33 cellular contexts compared by ENCODE assay signal in genomic region chr2:130913891-130914290, GRCh38.
"Had no signal": no experiment of that assay in that cellular context is flagged by ENCODE, and none has a peak within 500 bp of the region (broad histone marks: within the 10 kb centered on the region; RNA-seq: fewer than 3 reads in every experiment).

No MANE protein-coding gene starts in this region.

- ATAC-seq: activated T-cell treated with anti-CD3 and anti-CD28 coated beads, Interleukin-2, amount 50 U/mL, for 72 hours; effector memory CD8-positive, alpha-beta T cell; gastrocnemius medialis; left cardiac atrium; naive thymus-derived CD8-positive, alpha-beta T cell; stimulated activated naive B cell treated with anti-CD40 and anti-IgM and Interleukin-4, amounts not matched to agents 10 μg/mL and 1 μg/mL and 100 μg/mL, for 72 hours; T-helper 17 cell; WTC11 had no signal

- H3K27ac ChIP-seq: adrenal gland, ascending aorta, cardiac muscle cell, gastrocnemius medialis, hepatocyte, neural progenitor cell, parathyroid adenoma, right atrium auricular region, stomach, tibial artery, uterus had no signal

- H3K27me3 ChIP-seq: ascending aorta, cardiac muscle cell, hepatocyte, neural progenitor cell, uterus had no signal

- H3K79me2 ChIP-seq: hepatocyte, parathyroid adenoma had no signal

- H3K27me3 Mint-ChIP-seq: brain had no signal

- H3K4me3 Mint-ChIP-seq: activated CD4-positive, alpha-beta T cell treated with anti-CD3 and anti-CD28 coated beads, Interleukin-2, amount 10 ng/mL, durations not matched to agents 7 days and 5 days; activated naive CD4-positive, alpha-beta T cell treated with anti-CD3 and anti-CD28 coated beads for 36 hours; activated naive CD8-positive, alpha-beta T cell treated with anti-CD3 and anti-CD28 coated beads for 36 hours; activated T-cell treated with anti-CD3 and anti-CD28 coated beads, Interleukin-2, amount 50 U/mL, for 72 hours; brain; effector memory CD8-positive, alpha-beta T cell; naive thymus-derived CD8-positive, alpha-beta T cell; neural progenitor cell; stimulated activated naive B cell treated with anti-CD40 and anti-IgM and Interleukin-4, amounts not matched to agents 10 μg/mL and 1 μg/mL and 100 μg/mL, for 72 hours; T-helper 17 cell; WTC11 had no signal

- DNase-seq: activated CD4-positive, alpha-beta T cell treated with anti-CD3 and anti-CD28 coated beads for 1 hour; activated CD4-positive, alpha-beta T cell treated with anti-CD3 and anti-CD28 coated beads, Interleukin-2, amount 10 ng/mL, durations not matched to agents 7 days and 5 days; activated effector memory CD4-positive, alpha-beta T cell treated with Interleukin-2 at 50 U/mL for 16 hours; activated naive CD4-positive, alpha-beta T cell treated with anti-CD3 and anti-CD28 coated beads for 36 hours; activated naive CD8-positive, alpha-beta T cell treated with anti-CD3 and anti-CD28 coated beads for 36 hours; activated T-cell treated with anti-CD3 and anti-CD28 coated beads for 4 hours; activated T-cell treated with anti-CD3 and anti-CD28 coated beads, Interleukin-2, amount 50 U/mL, for 72 hours; adrenal gland; cortex of kidney; effector memory CD8-positive, alpha-beta T cell; gastrocnemius medialis; glutamatergic neuron; islet precursor cell; left cardiac atrium; midbrain; naive thymus-derived CD8-positive, alpha-beta T cell; occipital lobe; stimulated activated CD4-positive, alpha-beta T cell treated with anti-CD3 and anti-CD28 coated beads, Interleukin-15, amount 100 ng/mL, for 24 hours; stimulated activated CD4-positive, alpha-beta T cell treated with anti-CD3 and anti-CD28 coated beads, Interleukin-2, amount 100 ng/mL, for 24 hours; stimulated activated naive B cell treated with anti-CD40 and anti-IgM and Interleukin-4, amounts not matched to agents 10 μg/mL and 1 μg/mL and 100 μg/mL, for 72 hours; stomach; T-helper 17 cell; T1000; tibial artery; uterus had no signal

- H3K4me3 ChIP-seq: adrenal gland, ascending aorta, cardiac muscle cell, gastrocnemius medialis, hepatocyte, neural progenitor cell, right atrium auricular region, stomach, tibial artery, uterus had no signal

- H3K27ac Mint-ChIP-seq: activated CD4-positive, alpha-beta T cell treated with anti-CD3 and anti-CD28 coated beads, Interleukin-2, amount 10 ng/mL, durations not matched to agents 7 days and 5 days; activated naive CD4-positive, alpha-beta T cell treated with anti-CD3 and anti-CD28 coated beads for 36 hours; activated naive CD8-positive, alpha-beta T cell treated with anti-CD3 and anti-CD28 coated beads for 36 hours; activated T-cell treated with anti-CD3 and anti-CD28 coated beads, Interleukin-2, amount 50 U/mL, for 72 hours; brain; effector memory CD8-positive, alpha-beta T cell; neural progenitor cell; stimulated activated naive B cell treated with anti-CD40 and anti-IgM and Interleukin-4, amounts not matched to agents 10 μg/mL and 1 μg/mL and 100 μg/mL, for 72 hours; T-helper 17 cell; WTC11 had no signal

- H3K36me3 ChIP-seq: adrenal gland, ascending aorta, cardiac muscle cell, gastrocnemius medialis, neural progenitor cell, right atrium auricular region, stomach, tibial artery, uterus had no signal

- H3K4me2 ChIP-seq: hepatocyte, neural progenitor cell had no signal

- H2AFZ ChIP-seq: hepatocyte, neural progenitor cell, parathyroid adenoma had no signal

- H3K36me3 Mint-ChIP-seq: activated naive CD8-positive, alpha-beta T cell treated with anti-CD3 and anti-CD28 coated beads for 36 hours; brain; neural progenitor cell; stimulated activated naive B cell treated with anti-CD40 and anti-IgM and Interleukin-4, amounts not matched to agents 10 μg/mL and 1 μg/mL and 100 μg/mL, for 72 hours; WTC11 had no signal

- H3K4me1 ChIP-seq: adrenal gland, ascending aorta, gastrocnemius medialis, parathyroid adenoma, right atrium auricular region, tibial artery, uterus had no signal

- H3K9me3 Mint-ChIP-seq: activated CD4-positive, alpha-beta T cell treated with anti-CD3 and anti-CD28 coated beads, Interleukin-2, amount 10 ng/mL, durations not matched to agents 7 days and 5 days; activated naive CD4-positive, alpha-beta T cell treated with anti-CD3 and anti-CD28 coated beads for 36 hours; activated naive CD8-positive, alpha-beta T cell treated with anti-CD3 and anti-CD28 coated beads for 36 hours; activated T-cell treated with anti-CD3 and anti-CD28 coated beads, Interleukin-2, amount 50 U/mL, for 72 hours; effector memory CD8-positive, alpha-beta T cell; naive thymus-derived CD8-positive, alpha-beta T cell; neural progenitor cell; stimulated activated naive B cell treated with anti-CD40 and anti-IgM and Interleukin-4, amounts not matched to agents 10 μg/mL and 1 μg/mL and 100 μg/mL, for 72 hours; WTC11 had no signal

- H3K4me1 Mint-ChIP-seq: activated CD4-positive, alpha-beta T cell treated with anti-CD3 and anti-CD28 coated beads, Interleukin-2, amount 10 ng/mL, durations not matched to agents 7 days and 5 days; activated naive CD8-positive, alpha-beta T cell treated with anti-CD3 and anti-CD28 coated beads for 36 hours; naive thymus-derived CD8-positive, alpha-beta T cell; stimulated activated naive B cell treated with anti-CD40 and anti-IgM and Interleukin-4, amounts not matched to agents 10 μg/mL and 1 μg/mL and 100 μg/mL, for 72 hours had no signal

- H3K9me3 ChIP-seq: adrenal gland, ascending aorta, gastrocnemius medialis, right atrium auricular region, stomach, tibial artery, uterus had no signal

- H3K9ac ChIP-seq: neural progenitor cell, parathyroid adenoma had no signal
